ENCODE assay signal across 1 cellular context in genomic region chr17:37802061-37802460, GRCh38.
TF ChIP-seq lines count a peak whose summit lies in the region.

No MANE protein-coding gene starts in this region.

TF ChIP-seq in HepG2, 621 proteins besides CTCF, POLR2A, EP300 and RAD21 (continued from another document):
- TF ChIP-seq SNAPC4 (CRISPR knock-in tag; IDR thresholded peaks at IDR 0.05) (no peak), FOXA3 (CRISPR knock-in tag; IDR thresholded peaks at IDR 0.05) (no peak), CREB3 (CRISPR knock-in tag; IDR thresholded peaks at IDR 0.05) (no peak), ZNF431 (CRISPR knock-in tag; IDR thresholded peaks at IDR 0.05; ENCODE audit: borderline replicate concordance, low read depth) (no peak), ZNF672 (CRISPR knock-in tag; IDR thresholded peaks at IDR 0.05) (no peak), ZNF414 (CRISPR knock-in tag; IDR thresholded peaks at IDR 0.05) (no peak), GPBP1L1 (CRISPR knock-in tag; IDR thresholded peaks at IDR 0.05) (no peak), MAZ (IDR thresholded peaks at IDR 0.05; ENCODE audit: borderline replicate concordance, low read depth, low read length) (no peak), MAZ (CRISPR knock-in tag; IDR thresholded peaks at IDR 0.05; ENCODE audit: low read depth) (no peak), ELK4 (CRISPR knock-in tag; IDR thresholded peaks at IDR 0.05; ENCODE audit: borderline replicate concordance) (no peak), KLF13 (CRISPR knock-in tag; IDR thresholded peaks at IDR 0.05) (no peak), ATF2 (CRISPR knock-in tag; IDR thresholded peaks at IDR 0.05) (no peak), ZNF616 (CRISPR knock-in tag; IDR thresholded peaks at IDR 0.05; ENCODE audit: low read depth) (no peak), RNF2 (conservative IDR thresholded peaks at IDR 0.05; ENCODE audit: low read depth) (no peak), ZNF235 (CRISPR knock-in tag; IDR thresholded peaks at IDR 0.05; ENCODE audit: borderline replicate concordance) (no peak)
